ENCODE assay signal across 1 cellular context in the genomic region with DNA sequence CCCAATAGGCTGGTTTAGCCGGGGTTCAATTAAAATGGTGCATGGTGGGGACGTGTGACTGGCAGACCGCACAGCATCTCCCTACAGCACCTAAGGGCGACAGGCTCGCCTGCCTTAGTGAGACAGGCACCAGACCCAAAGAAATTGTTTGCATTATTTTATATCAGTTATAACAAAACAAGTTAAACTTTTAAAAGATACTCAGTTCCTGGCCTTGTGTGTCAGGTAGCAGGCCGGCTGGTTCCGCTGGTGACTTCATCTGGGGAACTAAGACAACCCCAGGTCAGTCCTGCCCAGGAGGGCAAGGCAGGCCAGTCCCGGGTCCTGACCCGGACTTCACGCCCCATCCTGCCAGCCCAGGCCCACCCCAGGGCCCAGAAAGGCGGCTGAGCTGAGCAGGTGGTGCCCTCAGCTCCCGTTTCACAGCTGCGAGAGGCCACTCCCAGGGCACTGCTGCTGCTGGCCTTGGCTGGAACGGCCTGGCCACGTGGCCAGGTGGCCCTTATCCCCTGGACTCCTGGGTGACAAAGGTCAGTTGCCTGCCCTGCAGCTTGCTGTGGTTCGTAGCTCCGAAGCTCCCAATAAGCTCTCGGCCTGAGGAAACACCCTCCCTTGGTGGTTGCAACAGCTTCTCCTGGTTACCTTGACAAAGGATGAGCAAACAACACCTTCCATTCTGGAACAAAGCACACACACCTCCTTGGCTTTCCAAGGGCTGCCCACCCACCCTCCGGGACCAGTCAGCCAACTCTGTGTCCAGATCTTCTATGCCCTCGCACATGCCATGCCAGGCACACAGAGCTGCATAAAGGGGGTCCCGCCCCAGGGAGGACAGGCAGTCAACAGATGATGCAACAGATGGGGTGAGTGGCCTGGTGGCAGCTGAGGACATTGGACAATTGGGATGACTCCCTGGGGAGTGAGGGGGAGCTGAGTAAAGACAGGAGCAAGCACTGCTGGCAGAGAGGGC.
TF ChIP-seq lines count a peak whose summit lies in the region.

No MANE protein-coding gene starts in this region.

TF ChIP-seq in GM23338, 12 proteins besides CTCF, POLR2A, EP300 and RAD21 (continued from another document):
- TF ChIP-seq, protein P1, sequence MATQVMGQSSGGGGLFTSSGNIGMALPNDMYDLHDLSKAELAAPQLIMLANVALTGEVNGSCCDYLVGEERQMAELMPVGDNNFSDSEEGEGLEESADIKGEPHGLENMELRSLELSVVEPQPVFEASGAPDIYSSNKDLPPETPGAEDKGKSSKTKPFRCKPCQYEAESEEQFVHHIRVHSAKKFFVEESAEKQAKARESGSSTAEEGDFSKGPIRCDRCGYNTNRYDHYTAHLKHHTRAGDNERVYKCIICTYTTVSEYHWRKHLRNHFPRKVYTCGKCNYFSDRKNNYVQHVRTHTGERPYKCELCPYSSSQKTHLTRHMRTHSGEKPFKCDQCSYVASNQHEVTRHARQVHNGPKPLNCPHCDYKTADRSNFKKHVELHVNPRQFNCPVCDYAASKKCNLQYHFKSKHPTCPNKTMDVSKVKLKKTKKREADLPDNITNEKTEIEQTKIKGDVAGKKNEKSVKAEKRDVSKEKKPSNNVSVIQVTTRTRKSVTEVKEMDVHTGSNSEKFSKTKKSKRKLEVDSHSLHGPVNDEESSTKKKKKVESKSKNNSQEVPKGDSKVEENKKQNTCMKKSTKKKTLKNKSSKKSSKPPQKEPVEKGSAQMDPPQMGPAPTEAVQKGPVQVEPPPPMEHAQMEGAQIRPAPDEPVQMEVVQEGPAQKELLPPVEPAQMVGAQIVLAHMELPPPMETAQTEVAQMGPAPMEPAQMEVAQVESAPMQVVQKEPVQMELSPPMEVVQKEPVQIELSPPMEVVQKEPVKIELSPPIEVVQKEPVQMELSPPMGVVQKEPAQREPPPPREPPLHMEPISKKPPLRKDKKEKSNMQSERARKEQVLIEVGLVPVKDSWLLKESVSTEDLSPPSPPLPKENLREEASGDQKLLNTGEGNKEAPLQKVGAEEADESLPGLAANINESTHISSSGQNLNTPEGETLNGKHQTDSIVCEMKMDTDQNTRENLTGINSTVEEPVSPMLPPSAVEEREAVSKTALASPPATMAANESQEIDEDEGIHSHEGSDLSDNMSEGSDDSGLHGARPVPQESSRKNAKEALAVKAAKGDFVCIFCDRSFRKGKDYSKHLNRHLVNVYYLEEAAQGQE (IDR thresholded peaks at IDR 0.05; ENCODE audit: unreplicated experiment) = no peak
- TF ChIP-seq ZNF462 (CRISPR knock-in tag; IDR thresholded peaks at IDR 0.05) (no peak), EZH2 (IDR thresholded peaks at IDR 0.05; ENCODE audit: low read depth, unreplicated experiment) (no peak), POLR2AphosphoS5 (IDR thresholded peaks at IDR 0.05; ENCODE audit: low read depth) (no peak), NANOG (IDR thresholded peaks at IDR 0.05; ENCODE audit: borderline replicate concordance) (no peak), STAT1 (IDR thresholded peaks at IDR 0.05; ENCODE audit: unreplicated experiment) (no peak), ZNF114 (CRISPR knock-in tag; IDR thresholded peaks at IDR 0.05) (no peak), EZH2phosphoT487 (IDR thresholded peaks at IDR 0.05; ENCODE audit: unreplicated experiment) (no peak)
- TF ChIP-seq, protein P2, sequence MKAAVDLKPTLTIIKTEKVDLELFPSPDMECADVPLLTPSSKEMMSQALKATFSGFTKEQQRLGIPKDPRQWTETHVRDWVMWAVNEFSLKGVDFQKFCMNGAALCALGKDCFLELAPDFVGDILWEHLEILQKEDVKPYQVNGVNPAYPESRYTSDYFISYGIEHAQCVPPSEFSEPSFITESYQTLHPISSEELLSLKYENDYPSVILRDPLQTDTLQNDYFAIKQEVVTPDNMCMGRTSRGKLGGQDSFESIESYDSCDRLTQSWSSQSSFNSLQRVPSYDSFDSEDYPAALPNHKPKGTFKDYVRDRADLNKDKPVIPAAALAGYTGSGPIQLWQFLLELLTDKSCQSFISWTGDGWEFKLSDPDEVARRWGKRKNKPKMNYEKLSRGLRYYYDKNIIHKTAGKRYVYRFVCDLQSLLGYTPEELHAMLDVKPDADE (IDR thresholded peaks at IDR 0.05) = no peak
